8 cellular contexts compared by ENCODE assay signal in genomic region chr2:96868555-96869280, GRCh38. TPM values are rescaled to one million over a fixed set of nuclear protein-coding genes. Genes with fewer than 3 reads are reported as not detected.
DNase-seq lines count a peak whose midpoint lies in the region; ATAC-seq, FAIRE-seq and TF ChIP-seq lines count a peak whose summit lies in the region.

No MANE protein-coding gene starts in this region.

- RAD21 ChIA-PET in GM12878 (lab: Charles Lee; ENCODE audit: unreplicated experiment), result interaction anchor here (0.6 to 3.0 kb wide), 6 partner anchors 11 to 106 kb away, joined by 3 to 39 read pairs (median 4); partner anchors contain the start of genes ANKRD39 and CNNM3

- no peaks in the 10 kb centered on the region for H4K20me1 ChIP-seq in GM12878 (ENCODE audit: control insufficient read depth, insufficient read depth)

- no TSS peak for BruUV-seq in GM12878 (replicated peaks; lab: Mats Ljungman, UMichigan)

- peak; percentile 59 to 62 (median 60); a peak in 5 of 6 replicates for TF ChIP-seq CTCF in GM12878 (IDR thresholded peaks at IDR 0.05 in 2 of 3, conservative IDR thresholded peaks at IDR 0.05 in 1 of 3; ENCODE audit: control insufficient read depth in 2 of 3, extremely low read depth in 1 of 3, insufficient read depth in 1 of 3, low read depth in 3 of 3, low read length in 3 of 3)

- TF ChIP-seq EP300 in GM12878 (IDR thresholded peaks at IDR 0.05; ENCODE audit: borderline replicate concordance in 1 of 2, control insufficient read depth in 1 of 2, low read depth in 2 of 2, low read length in 2 of 2), result no peak

- peak; percentile 89 for DNase-seq in COLO829 (ENCODE audit: low spot score)
- DNase-seq in LoVo (ENCODE audit: low spot score), result peak; percentile 81
- peak; percentile 79 to 87 for DNase-seq in SW 1271 (lab: John Stamatoyannopoulos, UW)
- DNase-seq in GM12878 (ENCODE audit: low read depth, low spot score), result peak; percentile 33
- DNase-seq in hippocampal formation (lab: John Stamatoyannopoulos, UW), result peak; percentile 39 to 74

- H3K36me3 ChIP-seq in GM12878 (ENCODE audit: control insufficient read depth in 2 of 2, insufficient read depth in 2 of 2, low read length in 1 of 2), result peaks cover 8 to 17% of the 10 kb centered on the region in 2 experiments; a peak in 3 of 4 replicates
- peaks cover 25% of the 10 kb centered on the region for H3K36me3 ChIP-seq in rectal smooth muscle tissue (ENCODE audit: control insufficient read depth, insufficient read depth, low read length)

- peak; percentile 44 for ATAC-seq in GM19463 (IDR thresholded peaks at IDR 0.05; ENCODE audit: unreplicated experiment)
- peak; percentile 78 for ATAC-seq in GM12878
- no peak for ATAC-seq in GM18517 (IDR thresholded peaks at IDR 0.05; ENCODE audit: unreplicated experiment)

- peak overlapping the region; percentile 40 for H2AFZ ChIP-seq in GM12878 (ENCODE audit: control insufficient read depth, low read depth, low read length)

- H3K27ac ChIP-seq in GM12878 (ENCODE audit: control insufficient read depth, insufficient read depth) (peak overlapping the region; percentile 86), rectal smooth muscle tissue (ENCODE audit: low read depth, low read length) (peak overlapping the region; percentile 98)

- FAIRE-seq in GM12878 (lab: Jason Lieb, UNC), result no peak

- H3K79me2 ChIP-seq in GM12878 (ENCODE audit: control insufficient read depth, insufficient read depth, low read length), result peaks cover 38% of the 10 kb centered on the region

- H3K9me3 ChIP-seq in GM12878 (replicated peaks; ENCODE audit: control insufficient read depth, insufficient read depth, low read length), result no peaks in the 10 kb centered on the region

- CTCF ChIA-PET in GM12878 (lab: Yijun Ruan, JAX), result interaction anchor here (0.7 to 2.2 kb wide), 7 partner anchors 11 to 108 kb away, joined by 3 to 22 read pairs (median 4); partner anchors contain the start of genes ANKRD39 and CNNM4

- POLR2A ChIA-PET in GM12878 (lab: Charles Lee), result interaction anchor here (0.6 to 3.6 kb wide), 5 partner anchors 11 to 331 kb away, joined by 3 to 30 read pairs (median 3); partner anchors contain the start of gene ANKRD39

- peak overlapping the region; percentile 90 for H3K4me2 ChIP-seq in GM12878 (ENCODE audit: control insufficient read depth, insufficient read depth)

- SMC1A ChIA-PET in GM12878 (lab: Charles Lee; ENCODE audit: uncharacterized antibody, unreplicated experiment), result interaction anchor here (0.7 to 2.6 kb wide), 3 partner anchors 11 to 89 kb away, joined by 3 to 13 read pairs (median 4); partner anchors contain the start of gene ANKRD39

- H3K9ac ChIP-seq in GM12878 (ENCODE audit: control insufficient read depth, insufficient read depth, low read length), result peak overlapping the region; percentile 85
- H3K9ac ChIP-seq in rectal smooth muscle tissue (ENCODE audit: low read length), result peak overlapping the region; percentile 76

- in situ Hi-C loops in GM12878 (cut with MboI), result no loop called here

- WGBS in GM12878 (ENCODE audit: insufficient coverage, insufficient replicate concordance, low lambda C conversion rate, missing lambda C conversion rate), result 2% methylated on average over 46 of the region's 76 CpGs

- H3K4me1 ChIP-seq in GM12878 (ENCODE audit: control insufficient read depth, insufficient read depth, low read length) (peaks cover 23% of the 10 kb centered on the region), rectal smooth muscle tissue (ENCODE audit: control insufficient read depth, insufficient read depth, low read length) (peaks cover 19% of the 10 kb centered on the region)

- H3K4me3 ChIP-seq in GM12878 (peak overlapping the region; percentile 95), rectal smooth muscle tissue (ENCODE audit: low read length) (peak overlapping the region; percentile 82)

- intact Hi-C loops in GM12878 (cut with micrococcal nuclease; ENCODE audit: unreplicated experiment), result loop anchor here (5.0 kb wide), 1 partner anchor 231 kb away; the partner anchor contains the start of gene KANSL3

- H3K27me3 ChIP-seq in GM12878 (replicated peaks in 1 of 2; ENCODE audit: control insufficient read depth in 2 of 2, insufficient read depth in 2 of 2, low read length in 1 of 2) (no peaks in the 10 kb centered on the region; a peak in 1 of 4 replicates), rectal smooth muscle tissue (ENCODE audit: control insufficient read depth, insufficient read depth, low read length) (peaks cover 2% of the 10 kb centered on the region)

- TF ChIP-seq POLR2A in GM12878 (IDR thresholded peaks at IDR 0.05; ENCODE audit: low read depth, low read length), result peak; percentile 72

- TF ChIP-seq RAD21 in GM12878 (IDR thresholded peaks at IDR 0.05; ENCODE audit: insufficient read depth, low read depth, low read length), result peak; percentile 38

TF ChIP-seq in GM12878, 131 proteins besides CTCF, POLR2A, EP300 and RAD21 (continues in another document):
- no peak for TF ChIP-seq STAT1 (conservative IDR thresholded peaks at IDR 0.05)

RNA-seq across cellular contexts. Expression of gene SEMA4C, which starts 1.2 kb away (rescaled TPM):
- 47.1 and 54.6 TPM in 2 replicates for total RNA-seq in GM12878 (2013; cell fraction: nucleolus; rRNA removed)
- total RNA-seq in GM12878 (2014; rRNA removed) (15.8 and 16.5 TPM in 2 replicates), GM12878 (2014; rRNA removed; fragmentation: Illumina TruSeq; extraction: Trizol) (6.3 and 7.2 TPM in 2 replicates), GM12878 (2021) (21.6 and 26.1 TPM in 2 replicates)
- polyA plus RNA-seq in GM12878 (2011; ENCODE audit: low read depth), result 4.8 TPM
- polyA plus RNA-seq in GM12878 (2011; rRNA removed) (10.6 and 20.8 TPM in 2 replicates), GM12878 (2014; fragmentation: Illumina TruSeq; extraction: Trizol) (3.8 and 6.5 TPM in 2 replicates), GM12878 (2014; fragmentation: Nextera tagmentation; extraction: Ambion mirVana) (under 1 TPM; 0.06 to 0.18 TPM), GM12878 (2014; rRNA removed) (17.5 and 18.0 TPM in 2 replicates), GM12878 (2016; fragmentation: Nextera tagmentation; extraction: Ambion mirVana) (1 to 10 TPM; 5.3 to 6.4 TPM)
- 19.6 and 26.6 TPM in 2 replicates for polyA plus RNA-seq in GM12878 (2011; cell fraction: cytosol; rRNA removed)
- 81.6 and 88.9 TPM in 2 replicates for polyA plus RNA-seq in GM12878 (2011; cell fraction: nucleus; rRNA removed)
- 10.6 and 12.7 TPM in 2 replicates for polyA plus RNA-seq in GM12878 (2012)
- polyA minus RNA-seq in GM12878 (2011; rRNA and poly(A)+ RNA removed), result 26.9 and 31.0 TPM in 2 replicates
- polyA minus RNA-seq in GM12878 (2011; cell fraction: cytosol; rRNA and poly(A)+ RNA removed), result 13.6 and 15.0 TPM in 2 replicates
- polyA minus RNA-seq in GM12878 (2011; cell fraction: nucleus; rRNA and poly(A)+ RNA removed), result 14.1 and 24.3 TPM in 2 replicates

RNA-seq across cellular contexts. Expression of gene ANKRD39, which starts 10.9 kb away (rescaled TPM):
- total RNA-seq in GM12878 (2013; cell fraction: nucleolus; rRNA removed), result 24.3 and 25.0 TPM in 2 replicates
- total RNA-seq in GM12878 (2014; rRNA removed), result 30.0 and 32.1 TPM in 2 replicates
- total RNA-seq in GM12878 (2014; rRNA removed; fragmentation: Illumina TruSeq; extraction: Trizol), result 11.2 and 11.5 TPM in 2 replicates
- total RNA-seq in GM12878 (2021), result 23.0 and 24.9 TPM in 2 replicates
- 8.5 TPM for polyA plus RNA-seq in GM12878 (2011; ENCODE audit: low read depth)
- 9.1 and 18.6 TPM in 2 replicates for polyA plus RNA-seq in GM12878 (2011; rRNA removed)
- 18.4 and 28.0 TPM in 2 replicates for polyA plus RNA-seq in GM12878 (2011; cell fraction: cytosol; rRNA removed)
- polyA plus RNA-seq in GM12878 (2011; cell fraction: nucleus; rRNA removed), result 25.2 and 29.1 TPM in 2 replicates
- 16.2 and 19.1 TPM in 2 replicates for polyA plus RNA-seq in GM12878 (2012)
- 1.8 and 7.4 TPM in 2 replicates for polyA plus RNA-seq in GM12878 (2014; fragmentation: Illumina TruSeq; extraction: Trizol)
- polyA plus RNA-seq in GM12878 (2014; fragmentation: Nextera tagmentation; extraction: Ambion mirVana), result 10 to 100 TPM; 18.0 to 22.5 TPM
- 31.8 and 37.9 TPM in 2 replicates for polyA plus RNA-seq in GM12878 (2014; rRNA removed)
- polyA plus RNA-seq in GM12878 (2016; fragmentation: Nextera tagmentation; extraction: Ambion mirVana), result 10 to 100 TPM; 30.3 to 36.2 TPM
- 7.2 and 13.4 TPM in 2 replicates for polyA minus RNA-seq in GM12878 (2011; rRNA and poly(A)+ RNA removed)
- polyA minus RNA-seq in GM12878 (2011; cell fraction: cytosol; rRNA and poly(A)+ RNA removed), result 4.2 and 4.8 TPM in 2 replicates
- 4.8 and 9.9 TPM in 2 replicates for polyA minus RNA-seq in GM12878 (2011; cell fraction: nucleus; rRNA and poly(A)+ RNA removed)

RNA-seq across cellular contexts. Expression of gene ANKRD23, which starts 24.9 kb away (rescaled TPM):
- total RNA-seq in GM12878 (2013; cell fraction: nucleolus; rRNA removed), result 12.3 and 15.0 TPM in 2 replicates
- total RNA-seq in GM12878 (2014; rRNA removed) (2.7 and 3.3 TPM in 2 replicates), GM12878 (2014; rRNA removed; fragmentation: Illumina TruSeq; extraction: Trizol) (2.6 and 2.8 TPM in 2 replicates), GM12878 (2021) (3.5 and 3.9 TPM in 2 replicates)
- polyA plus RNA-seq in GM12878 (2011; ENCODE audit: low read depth), result 1.00 TPM
- polyA plus RNA-seq in GM12878 (2011; rRNA removed) (1.7 and 2.3 TPM in 2 replicates), GM12878 (2014; fragmentation: Illumina TruSeq; extraction: Trizol) (1.5 and 2.0 TPM in 2 replicates), GM12878 (2014; fragmentation: Nextera tagmentation; extraction: Ambion mirVana) (under 1 TPM; 0.34 to 0.77 TPM), GM12878 (2014; rRNA removed) (5.3 and 6.2 TPM in 2 replicates), GM12878 (2016; fragmentation: Nextera tagmentation; extraction: Ambion mirVana) (1 to 10 TPM; 2.6 to 2.8 TPM)
- 1.1 and 2.2 TPM in 2 replicates for polyA plus RNA-seq in GM12878 (2011; cell fraction: cytosol; rRNA removed)
- polyA plus RNA-seq in GM12878 (2011; cell fraction: nucleus; rRNA removed), result 17.6 and 25.2 TPM in 2 replicates
- polyA plus RNA-seq in GM12878 (2012), result 2.0 and 2.6 TPM in 2 replicates
- polyA minus RNA-seq in GM12878 (2011; rRNA and poly(A)+ RNA removed), result 1.6 and 1.9 TPM in 2 replicates
- polyA minus RNA-seq in GM12878 (2011; cell fraction: cytosol; rRNA and poly(A)+ RNA removed), result 0.94 TPM in 1 of 2 replicates, not detected in the other
- 3.1 and 4.7 TPM in 2 replicates for polyA minus RNA-seq in GM12878 (2011; cell fraction: nucleus; rRNA and poly(A)+ RNA removed)

RNA-seq across cellular contexts. Expression of gene CNNM3, which starts 52.6 kb away (rescaled TPM):
- total RNA-seq in GM12878 (2013; cell fraction: nucleolus; rRNA removed), result 20.3 and 22.8 TPM in 2 replicates
- total RNA-seq in GM12878 (2014; rRNA removed) (4.0 and 4.7 TPM in 2 replicates), GM12878 (2014; rRNA removed; fragmentation: Illumina TruSeq; extraction: Trizol) (2.8 and 3.2 TPM in 2 replicates), GM12878 (2021) (14.3 and 14.9 TPM in 2 replicates)
- 3.6 TPM for polyA plus RNA-seq in GM12878 (2011; ENCODE audit: low read depth)
- polyA plus RNA-seq in GM12878 (2011; rRNA removed) (3.2 and 9.6 TPM in 2 replicates), GM12878 (2014; fragmentation: Illumina TruSeq; extraction: Trizol) (1.8 and 7.9 TPM in 2 replicates), GM12878 (2014; fragmentation: Nextera tagmentation; extraction: Ambion mirVana) (1 to 10 TPM in 1 of 2 experiments, under 1 TPM in 1; 0.72 to 1.9 TPM), GM12878 (2014; rRNA removed) (7.6 and 9.5 TPM in 2 replicates), GM12878 (2016; fragmentation: Nextera tagmentation; extraction: Ambion mirVana) (1 to 10 TPM; 2.6 to 3.0 TPM)
- 12.6 and 16.8 TPM in 2 replicates for polyA plus RNA-seq in GM12878 (2011; cell fraction: cytosol; rRNA removed)
- polyA plus RNA-seq in GM12878 (2011; cell fraction: nucleus; rRNA removed), result 28.6 and 33.7 TPM in 2 replicates
- 7.6 and 8.5 TPM in 2 replicates for polyA plus RNA-seq in GM12878 (2012)
- 15.1 and 29.7 TPM in 2 replicates for polyA minus RNA-seq in GM12878 (2011; rRNA and poly(A)+ RNA removed)
- 14.7 and 16.7 TPM in 2 replicates for polyA minus RNA-seq in GM12878 (2011; cell fraction: cytosol; rRNA and poly(A)+ RNA removed)
- 10.8 and 21.8 TPM in 2 replicates for polyA minus RNA-seq in GM12878 (2011; cell fraction: nucleus; rRNA and poly(A)+ RNA removed)

Comparison
In these comparisons a context has a peak if more than half of its experiments do, and no peak if none do; other contexts are left out.
1. DNase-seq: peak in every context shown above with its lines; median percentile 89 in COLO829; 83 in SW 1271; 81 in LoVo; 56 in hippocampal formation; 33 in GM12878.